In the genomic region with DNA sequence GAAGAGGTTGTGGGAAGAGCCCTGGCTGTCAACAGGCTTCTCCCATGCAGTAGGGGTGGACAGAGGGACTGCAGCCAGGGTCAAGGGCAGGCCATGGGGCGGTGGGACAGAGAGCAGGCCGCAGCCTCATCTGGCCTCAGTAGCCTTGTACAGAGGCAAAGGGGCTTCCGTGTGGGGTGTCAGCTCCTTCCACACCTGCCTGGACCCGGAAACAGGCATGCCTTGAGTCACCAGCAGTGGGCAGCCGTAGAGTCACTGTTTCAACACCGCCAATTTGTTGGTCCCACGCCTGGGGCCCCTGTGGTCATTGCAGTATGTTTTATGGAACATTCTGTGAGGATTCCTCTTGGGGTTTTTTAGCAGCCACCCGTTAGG, we compare ENCODE assay signal across 13 cellular contexts.
DNase-seq lines count a peak whose midpoint lies in the region; ATAC-seq and TF ChIP-seq lines count a peak whose summit lies in the region.
"Had no signal": no experiment of that assay in that cellular context is flagged by ENCODE, and none has a peak within 500 bp of the region (broad histone marks: within the 10 kb centered on the region; RNA-seq: fewer than 3 reads in every experiment).

No MANE protein-coding gene starts in this region.

- peaks cover 12% of the 10 kb centered on the region for H3K36me3 Mint-ChIP-seq in osteocyte (ENCODE audit: unreplicated experiment)
- H3K36me3 Mint-ChIP-seq: CD8-positive, alpha-beta T cell had no signal

- peak overlapping the region; percentile 31 for H3K27ac Mint-ChIP-seq in osteocyte (ENCODE audit: unreplicated experiment)
- H3K27ac Mint-ChIP-seq: activated T-helper 1 cell treated with anti-CD3 and anti-CD28 coated beads, Interleukin-12 subunit alpha, Interleukin-12 subunit beta, Interleukin-2, Interleukin-4 antibody, amounts not matched to agents 30 ng/mL and 10 ng/mL and 1 ng/mL, durations not matched to agents 14 hours and 24 hours and 36 hours; CD8-positive, alpha-beta T cell had no signal

- H3K4me1 Mint-ChIP-seq in osteocyte (ENCODE audit: unreplicated experiment), result peaks cover 52% of the 10 kb centered on the region

- H3K27me3 ChIP-seq in GM06990 (replicated peaks; ENCODE audit: control insufficient read depth, insufficient read depth, low read length) (no peaks in the 10 kb centered on the region), dorsolateral prefrontal cortex (no peaks in the 10 kb centered on the region)
- H3K27me3 ChIP-seq: gastroesophageal sphincter had no signal

- H3K4me3 ChIP-seq in GM06990 (replicated peaks; ENCODE audit: low read depth, low read length), result no peak overlapping the region
- no peak overlapping the region for H3K4me3 ChIP-seq in dorsolateral prefrontal cortex
- H3K4me3 ChIP-seq: gastroesophageal sphincter had no signal

- TF ChIP-seq CTCF in GM06990 (IDR thresholded peaks at IDR 0.05; ENCODE audit: insufficient read depth, low read length, poor library complexity, severe bottlenecking) (peak; percentile 23), dorsolateral prefrontal cortex (IDR thresholded peaks at IDR 0.05 in 54 of 56, conservative IDR thresholded peaks at IDR 0.05 in 2 of 56; ENCODE audit: low read depth in 1 of 56, partially characterized antibody in 56 of 56) (peak in 3 of 56 donors; percentile 14 to 18 (median 17)), osteocyte (IDR thresholded peaks at IDR 0.05) (no peak)

- intact Hi-C loops in dorsolateral prefrontal cortex (cut with DNase I), result loop anchor here (2.0 to 10.0 kb wide), 7 partner anchors 100 to 637 kb away; no protein-coding TSS in a partner anchor

- ATAC-seq in HG03135 (IDR thresholded peaks at IDR 0.05; ENCODE audit: unreplicated experiment), result no peak
- ATAC-seq: gastroesophageal sphincter had no signal

- H3K9me3 Mint-ChIP-seq in osteocyte (ENCODE audit: unreplicated experiment), result no peaks in the 10 kb centered on the region
- H3K9me3 Mint-ChIP-seq: activated T-helper 1 cell treated with anti-CD3 and anti-CD28 coated beads, Interleukin-12 subunit alpha, Interleukin-12 subunit beta, Interleukin-2, Interleukin-4 antibody, amounts not matched to agents 30 ng/mL and 10 ng/mL and 1 ng/mL, durations not matched to agents 14 hours and 24 hours and 36 hours; CD8-positive, alpha-beta T cell had no signal

- DNase-seq in GM06990 (ENCODE audit: extremely low read depth, insufficient read length) (no peak), NOMO-1 treated with DMSO at 0.1 percent for 48 hours (lab: John Stamatoyannopoulos, UW; ENCODE audit: unreplicated experiment) (peak; percentile 45), dorsolateral prefrontal cortex (peak in 1 of 10 donors; percentile 39), osteocyte (ENCODE audit: extremely low spot score, unreplicated experiment) (no peak), NCI-H1436 treated with DMSO at 0.1 percent for 48 hours (lab: John Stamatoyannopoulos, UW) (no peak), T-helper 9 cell (no peak), NCI-H510A (lab: John Stamatoyannopoulos, UW) (no peak)
- DNase-seq: cortex of kidney had no signal

- peak overlapping the region in 47 of 59 donors; percentile 2 to 82 (median 52) for H3K27ac ChIP-seq in dorsolateral prefrontal cortex
- H3K27ac ChIP-seq: HL-60 had no signal

- H3K27me3 Mint-ChIP-seq in osteocyte (ENCODE audit: unreplicated experiment), result no peaks in the 10 kb centered on the region

- no peak overlapping the region for H3K4me3 Mint-ChIP-seq in osteocyte (ENCODE audit: unreplicated experiment)
- H3K4me3 Mint-ChIP-seq: activated T-helper 1 cell treated with anti-CD3 and anti-CD28 coated beads, Interleukin-12 subunit alpha, Interleukin-12 subunit beta, Interleukin-2, Interleukin-4 antibody, amounts not matched to agents 30 ng/mL and 10 ng/mL and 1 ng/mL, durations not matched to agents 14 hours and 24 hours and 36 hours; CD8-positive, alpha-beta T cell had no signal

- no peaks in the 10 kb centered on the region for H3K36me3 ChIP-seq in GM06990 (ENCODE audit: control insufficient read depth, insufficient read depth, low read length)
